ENCODE assay signal across 9 cellular contexts in genomic region chr11:75966546-75967287, GRCh38.
A peak's percentile ranks its signal among the peaks of the same experiment; 100 is the strongest.
DNase-seq lines count a peak whose midpoint lies in the region; ATAC-seq and TF ChIP-seq lines count a peak whose summit lies in the region.
"Had no signal": no experiment of that assay in that cellular context is flagged by ENCODE, and none has a peak within 500 bp of the region (broad histone marks: within the 10 kb centered on the region; RNA-seq: fewer than 3 reads in every experiment).

No MANE protein-coding gene starts in this region.

- POLR2A ChIA-PET in OCI-LY7 (lab: Charles Lee) = interaction anchor here (1.0 kb wide), 1 partner anchor 13 kb away, joined by 3 read pairs; no protein-coding TSS in a partner anchor

- TF ChIP-seq EP300 in Ishikawa (IDR thresholded peaks at IDR 0.05; ENCODE audit: borderline replicate concordance) = no peak

- H3K4me1 ChIP-seq in mesodermal cell (ENCODE audit: control insufficient read depth, insufficient read depth, low read length, poor library complexity, severe bottlenecking) = peaks cover 7% of the 10 kb centered on the region
- no peaks in the 10 kb centered on the region for H3K4me1 ChIP-seq in BE2C
- H3K4me1 ChIP-seq in OCI-LY7 (ENCODE audit: insufficient read depth, low read length, poor library complexity, severe bottlenecking) = no peaks in the 10 kb centered on the region
- H3K4me1 ChIP-seq in lower lobe of right lung = no peaks in the 10 kb centered on the region

- no peaks in the 10 kb centered on the region for H3K27me3 ChIP-seq in BE2C
- no peaks in the 10 kb centered on the region for H3K27me3 ChIP-seq in lower lobe of right lung (ENCODE audit: low read depth)

- H3K4me3 Mint-ChIP-seq in Calu3 (ENCODE audit: low read depth, unreplicated experiment) = no peak overlapping the region

- H3K27ac Mint-ChIP-seq in Calu3 (ENCODE audit: unreplicated experiment) = peak overlapping the region; percentile 25

- no peak overlapping the region for H2AFZ ChIP-seq in OCI-LY7 (ENCODE audit: low read length)

- H3K36me3 Mint-ChIP-seq in Calu3 (ENCODE audit: insufficient read depth, unreplicated experiment) = peaks cover 7% of the 10 kb centered on the region

- H3K9me3 ChIP-seq in mesodermal cell (ENCODE audit: control insufficient read depth, low read length) = no peaks in the 10 kb centered on the region
- no peaks in the 10 kb centered on the region for H3K9me3 ChIP-seq in BE2C
- H3K9me3 ChIP-seq in OCI-LY7 (ENCODE audit: low read length) = no peaks in the 10 kb centered on the region
- no peaks in the 10 kb centered on the region for H3K9me3 ChIP-seq in lower lobe of right lung

- no peak for TF ChIP-seq CTCF in Calu3 (IDR thresholded peaks at IDR 0.05; ENCODE audit: unreplicated experiment)
- TF ChIP-seq CTCF in astrocyte of the spinal cord (IDR thresholded peaks at IDR 0.05; ENCODE audit: low read depth, low read length) = no peak
- no peak for TF ChIP-seq CTCF in BE2C (IDR thresholded peaks at IDR 0.05; ENCODE audit: low read depth, low read length)
- no peak for TF ChIP-seq CTCF in OCI-LY7 (conservative IDR thresholded peaks at IDR 0.05; ENCODE audit: low read length)
- TF ChIP-seq CTCF in lower lobe of right lung (IDR thresholded peaks at IDR 0.05) = no peak

- intact Hi-C loops in Calu3 (cut with micrococcal nuclease; ENCODE audit: unreplicated experiment) = no loop called here
- intact Hi-C loops in OCI-LY7 (cut with micrococcal nuclease; ENCODE audit: unreplicated experiment) = no loop called here
- intact Hi-C loops in lower lobe of right lung (cut with DNase I) = no loop called here

- H3K4me1 Mint-ChIP-seq in Calu3 (ENCODE audit: low read depth, unreplicated experiment) = peaks cover 24% of the 10 kb centered on the region

- no peaks in the 10 kb centered on the region for H3K9me2 ChIP-seq in OCI-LY7 (ENCODE audit: insufficient read depth, low read length)

- in situ Hi-C loops in astrocyte of the spinal cord (cut with HindIII; ENCODE audit: low sequenced_read_pairs) = no loop called here

- H3K9me3 Mint-ChIP-seq in Calu3 (ENCODE audit: low read depth, unreplicated experiment) = no peaks in the 10 kb centered on the region

- no peaks in the 10 kb centered on the region for H3K27me3 Mint-ChIP-seq in Calu3 (ENCODE audit: unreplicated experiment)

- peak; percentile 6 for DNase-seq in Calu3
- peak; percentile 68 for DNase-seq in astrocyte of the spinal cord (ENCODE audit: low read depth, low spot score)
- DNase-seq in BE2C = no peak
- DNase-seq in OCI-LY7 (ENCODE audit: low spot score) = no peak
- no peak for DNase-seq in lower lobe of right lung
- no peak for DNase-seq in SHP77 (lab: John Stamatoyannopoulos, UW)
- DNase-seq: NCI-H2029 had no signal

- H3K79me2 ChIP-seq in OCI-LY7 (ENCODE audit: insufficient read depth, low read depth, low read length) = no peaks in the 10 kb centered on the region

- CTCF ChIA-PET in Calu3 (lab: Charles Lee) = no interaction called here
- CTCF ChIA-PET in OCI-LY7 (lab: Charles Lee; ENCODE audit: unreplicated experiment) = no interaction called here

- H3K36me3 ChIP-seq in mesodermal cell (ENCODE audit: control insufficient read depth, insufficient read depth, low read length) (no peaks in the 10 kb centered on the region), BE2C (no peaks in the 10 kb centered on the region), OCI-LY7 (ENCODE audit: insufficient read depth, low read length) (peaks cover 45% of the 10 kb centered on the region), lower lobe of right lung (no peaks in the 10 kb centered on the region)

- BruUV-seq in Calu3 (replicated peaks; lab: Mats Ljungman, UMichigan) (no TSS peak), OCI-LY7 (replicated peaks; lab: Mats Ljungman, UMichigan) (no TSS peak)

- H3K4me2 ChIP-seq in OCI-LY7 (ENCODE audit: low read length) = no peak overlapping the region

- H3K27ac ChIP-seq in mesodermal cell (ENCODE audit: low read depth, low read length, severe bottlenecking) = peak overlapping the region; percentile 48
- no peak overlapping the region for H3K27ac ChIP-seq in OCI-LY7 (ENCODE audit: low read depth, low read length, poor library complexity, severe bottlenecking)
- no peak overlapping the region for H3K27ac ChIP-seq in lower lobe of right lung

- H3K4me3 ChIP-seq in astrocyte of the spinal cord (ENCODE audit: low read depth, low read length) (no peak overlapping the region), mesodermal cell (ENCODE audit: extremely low read depth, insufficient read depth, low read length, poor library complexity, severe bottlenecking) (no peak overlapping the region), BE2C (ENCODE audit: low read depth, low read length) (no peak overlapping the region), OCI-LY7 (ENCODE audit: low read depth, low read length, poor library complexity, severe bottlenecking) (no peak overlapping the region), lower lobe of right lung (no peak overlapping the region)

- ATAC-seq in lower lobe of right lung = no peak

- no peaks in the 10 kb centered on the region for H4K20me1 ChIP-seq in OCI-LY7 (ENCODE audit: insufficient read depth, low read length)

- TF ChIP-seq RAD21 in Ishikawa (IDR thresholded peaks at IDR 0.05; ENCODE audit: low read depth) = no peak

TF ChIP-seq in Ishikawa, 13 proteins besides CTCF, POLR2A, EP300 and RAD21:
- no peak for TF ChIP-seq TCF12 (IDR thresholded peaks at IDR 0.05; ENCODE audit: low read depth)
- 0 out of 2 replicates have a peak, but pooled peaks have one; percentile 16 for TF ChIP-seq CEBPB (IDR thresholded peaks at IDR 0.05)

Comparison
In these comparisons a context has a peak if more than half of its experiments do, and no peak if none do; other contexts are left out.
1. DNase-seq: peak in Calu3 (single experiment) and astrocyte of the spinal cord (single experiment); none in BE2C (single experiment), OCI-LY7 (single experiment), lower lobe of right lung (single experiment) and SHP77 (0 of 2).